Comparison of ENCODE assay signal across 2 cellular contexts in genomic region chr9:137607141-137607857, GRCh38.
TF ChIP-seq lines count a peak whose summit lies in the region.

No MANE protein-coding gene starts in this region.

TF ChIP-seq in SK-N-SH, 30 proteins besides CTCF, POLR2A, EP300 and RAD21 (continued from another document):
- TF ChIP-seq REST (IDR thresholded peaks at IDR 0.05; ENCODE audit: low read depth, low read length) (no peak), MXI1 (IDR thresholded peaks at IDR 0.05; ENCODE audit: low read depth, low read length) (no peak), USF2 (IDR thresholded peaks at IDR 0.05; ENCODE audit: borderline replicate concordance, low read depth, low read length) (no peak), CHD2 (IDR thresholded peaks at IDR 0.05; ENCODE audit: low read length, partially characterized antibody) (no peak), SMC3 (IDR thresholded peaks at IDR 0.05; ENCODE audit: low read depth, low read length) (no peak), MEF2A (IDR thresholded peaks at IDR 0.05; ENCODE audit: borderline replicate concordance, low read depth) (no peak), RXRA (IDR thresholded peaks at IDR 0.05; ENCODE audit: borderline replicate concordance, low read depth) (no peak), ZBTB33 (IDR thresholded peaks at IDR 0.05; ENCODE audit: borderline replicate concordance, low read depth) (no peak)

TF ChIP-seq in SK-N-SH treated with all-trans-retinoic acid at 6 μM for 48 hours, 23 proteins besides CTCF, POLR2A, EP300 and RAD21 (continued from another document):
- TF ChIP-seq CREB5 (CRISPR knock-in tag; IDR thresholded peaks at IDR 0.05; ENCODE audit: low read depth) (no peak), PATZ1 (CRISPR knock-in tag; IDR thresholded peaks at IDR 0.05; ENCODE audit: borderline replicate concordance) (no peak), TCF4 (CRISPR knock-in tag; IDR thresholded peaks at IDR 0.05; ENCODE audit: borderline replicate concordance) (no peak)
TF ChIP-seq in SK-N-SH treated with all-trans-retinoic acid at 6 μM for 48 hours: peak in this region for 0.
